In the genomic region with DNA sequence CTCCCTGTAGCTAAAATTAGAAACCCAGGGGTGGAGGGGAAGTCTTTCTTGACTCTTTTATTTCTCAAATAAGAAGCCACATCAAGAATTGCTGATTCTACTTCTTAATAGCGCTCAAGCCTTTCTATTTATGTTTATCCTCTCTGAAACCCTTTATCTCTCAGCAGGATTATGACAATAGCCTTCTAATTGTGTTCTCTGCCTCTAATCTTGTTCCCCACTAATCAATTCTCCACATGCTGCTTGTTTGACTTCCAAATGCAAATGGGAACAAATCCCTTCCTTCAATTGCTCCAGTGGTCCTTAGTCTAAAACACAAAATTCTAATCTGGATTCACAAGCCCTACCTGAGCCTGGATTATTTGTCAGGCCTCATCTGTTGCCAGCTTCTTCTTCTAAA, we compare ENCODE assay signal across 24 cellular contexts. TPM values are rescaled to one million over a fixed set of nuclear protein-coding genes. Genes with fewer than 3 reads are reported as not detected.
"Had no signal": no experiment of that assay in that cellular context is flagged by ENCODE, and none has a peak within 500 bp of the region (broad histone marks: within the 10 kb centered on the region; RNA-seq: fewer than 3 reads in every experiment).

No MANE protein-coding gene starts in this region.

- H3K9me3 ChIP-seq: SJSA1 had no signal

- H3K4me3 ChIP-seq: K562, SJSA1, SK-N-MC had no signal

- DNase-seq: Kasumi-1, MV-4-11, NCI-H1048, NCI-H1105, NCI-H1417, NCI-H1436 treated with DMSO at 0.1 percent for 48 hours, NCI-H1694, NCI-H187 treated with DMSO at 0.1 percent for 48 hours, NCI-H2029 treated with DMSO at 0.1 percent for 48 hours, NCI-H2171 treated with DMSO at 0.1 percent for 48 hours, NCI-H345, NCI-H446 treated with DMSO at 0.1 percent for 48 hours, NCI-H510A treated with DMSO at 0.1 percent for 48 hours, NCI-H526, Right ventricle myocardium superior, RPMI8226, SIG-M5 had no signal

- H3K27me3 ChIP-seq: SJSA1 had no signal

- H3K4me1 ChIP-seq: SJSA1 had no signal

- H3K36me3 Mint-ChIP-seq: IgD-negative memory B cell had no signal

- ATAC-seq: K562 had no signal

- H3K9ac ChIP-seq: KMS-11 had no signal

- H3K36me3 ChIP-seq: SJSA1 had no signal

- H3K4me2 ChIP-seq: KMS-11 had no signal

- H3K27ac ChIP-seq: HL-60, KMS-11, SJSA1, SK-N-MC had no signal

- H3K27ac Mint-ChIP-seq: IgD-negative memory B cell had no signal

RNA-seq across cellular contexts. Expression of a gene that starts 43.7 kb away (rescaled TPM):
- total RNA-seq: M059J had no signal
